In the genomic region with DNA sequence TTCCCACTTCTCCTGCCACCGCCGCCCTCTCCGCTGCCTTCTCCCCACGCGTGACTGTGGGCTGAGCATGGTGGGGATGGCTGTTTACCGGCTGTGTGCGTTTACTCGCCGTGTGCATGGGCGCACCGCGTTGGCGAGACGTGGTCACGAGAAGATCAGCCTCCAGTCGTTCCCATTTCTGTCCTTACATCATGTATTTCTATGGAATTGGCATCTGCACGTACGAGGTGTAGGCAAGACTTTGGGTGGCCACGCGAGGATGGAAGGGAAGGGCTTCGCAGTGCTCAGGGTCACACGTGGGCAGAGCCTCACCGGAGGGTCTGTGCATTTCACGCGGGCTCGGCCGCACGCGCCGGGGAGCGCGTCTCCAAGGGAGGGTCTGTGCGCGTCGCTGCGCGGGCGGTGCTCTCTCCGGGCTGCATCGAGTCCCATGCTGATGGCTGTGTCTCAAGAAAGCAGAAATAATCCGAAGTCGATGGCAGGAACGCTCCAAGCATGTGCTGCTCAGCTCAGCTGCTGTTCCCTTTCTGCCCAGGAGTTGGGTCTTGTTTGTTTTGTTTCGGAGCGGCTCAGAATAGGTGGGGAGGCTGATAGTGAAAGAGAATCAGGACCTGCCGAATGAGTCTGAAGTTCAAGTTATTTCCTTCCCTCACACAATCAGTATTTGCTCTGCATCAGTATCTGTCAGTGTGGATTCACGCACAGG, we compare ENCODE assay signal across 8 cellular contexts. TPM values are rescaled to one million over a fixed set of nuclear protein-coding genes. Genes with fewer than 3 reads are reported as not detected.
DNase-seq lines count a peak whose midpoint lies in the region; ATAC-seq and TF ChIP-seq lines count a peak whose summit lies in the region.

No MANE protein-coding gene starts in this region.

- peak overlapping the region; percentile 54 to 80 (median 79) for H3K27ac Mint-ChIP-seq in nephron

- H3K27me3 Mint-ChIP-seq in nephron (ENCODE audit: low read depth) = peaks cover 56% of the 10 kb centered on the region

- H3K9me3 ChIP-seq in OCI-LY1 (ENCODE audit: low read length) (no peaks in the 10 kb centered on the region), tibial artery (no peaks in the 10 kb centered on the region)

- H3K4me1 Mint-ChIP-seq in nephron = peaks cover 24% of the 10 kb centered on the region

- H3K27ac ChIP-seq in OCI-LY1 (ENCODE audit: low read depth, low read length, poor library complexity, severe bottlenecking) = no peak overlapping the region
- peak overlapping the region; percentile 88 to 98 for H3K27ac ChIP-seq in tibial artery

- no peaks in the 10 kb centered on the region for H3K9me3 Mint-ChIP-seq in nephron

- H2AFZ ChIP-seq in OCI-LY1 (ENCODE audit: low read length) = no peak overlapping the region

- H3K9ac ChIP-seq in OCI-LY1 (ENCODE audit: low read length) = peak overlapping the region; percentile 64

- H3K27me3 ChIP-seq in H7 (ENCODE audit: control insufficient read depth, insufficient read depth, low read length) = peaks cover 30% of the 10 kb centered on the region
- H3K27me3 ChIP-seq in OCI-LY1 (ENCODE audit: insufficient read depth, low read length) = 0 out of 2 replicates have a peak, but pooled peaks cover 5% of the 10 kb centered on the region
- H3K27me3 ChIP-seq in tibial artery = no peaks in the 10 kb centered on the region

- H3K36me3 Mint-ChIP-seq in nephron (ENCODE audit: low read depth) = no peaks in the 10 kb centered on the region

- no peaks in the 10 kb centered on the region for H3K9me2 ChIP-seq in OCI-LY1 (ENCODE audit: low read depth, low read length)

- H3K36me3 ChIP-seq in H7 (replicated peaks; ENCODE audit: control insufficient read depth, insufficient read depth, low read length) = no peaks in the 10 kb centered on the region
- H3K36me3 ChIP-seq in OCI-LY1 (ENCODE audit: insufficient read depth, low read length) = no peaks in the 10 kb centered on the region
- no peaks in the 10 kb centered on the region for H3K36me3 ChIP-seq in tibial artery

- DNase-seq in DMS53 (lab: John Stamatoyannopoulos, UW) (peak; percentile 77), H7 (peak; percentile 77), fibroblast of villous mesenchyme (ENCODE audit: low read depth) (peak; percentile 31), tibial artery (peak; percentile 53 to 70)
- peak; percentile 79 for DNase-seq in activated effector memory CD4-positive, alpha-beta T cell treated with anti-CD3 and anti-CD28 coated beads, Interleukin-2, amount 50 U/mL, for 16 hours

- H3K4me1 ChIP-seq in OCI-LY1 (ENCODE audit: insufficient read depth, low read length, severe bottlenecking) = peaks cover 6% of the 10 kb centered on the region
- peaks cover 0 to 19% (median 9%) of the 10 kb centered on the region in 4 donors for H3K4me1 ChIP-seq in tibial artery

- peak overlapping the region; percentile 82 for H3K4me2 ChIP-seq in OCI-LY1 (ENCODE audit: low read length)

- no peaks in the 10 kb centered on the region for H3F3A ChIP-seq in OCI-LY1 (ENCODE audit: insufficient read depth, low read length)

- intact Hi-C loops in tibial artery (cut with DNase I; ENCODE audit: low total_unique reads) = no loop called here

- peak overlapping the region; percentile 95 to 96 (median 95) for H3K4me3 Mint-ChIP-seq in nephron

- H3K4me3 ChIP-seq in H7 (ENCODE audit: insufficient read depth, low read depth, low read length) = peak overlapping the region; percentile 84
- H3K4me3 ChIP-seq in OCI-LY1 (ENCODE audit: low read depth, low read length, poor library complexity, severe bottlenecking) = peak overlapping the region; percentile 65
- H3K4me3 ChIP-seq in fibroblast of villous mesenchyme (ENCODE audit: low read depth, low read length) = peak overlapping the region; percentile 70
- peak overlapping the region; percentile 71 to 78 for H3K4me3 ChIP-seq in tibial artery

- no peak for TF ChIP-seq CTCF in OCI-LY1 (IDR thresholded peaks at IDR 0.05; ENCODE audit: low read length)
- TF ChIP-seq CTCF in fibroblast of villous mesenchyme (IDR thresholded peaks at IDR 0.05; ENCODE audit: insufficient read depth, low read depth, low read length) = no peak
- no peak for TF ChIP-seq CTCF in nephron (IDR thresholded peaks at IDR 0.05; ENCODE audit: unreplicated experiment in 3 of 3)
- TF ChIP-seq CTCF in tibial artery (IDR thresholded peaks at IDR 0.05) = peak in 1 of 2 experiments; percentile 38

- no peak for ATAC-seq in GM21619 (IDR thresholded peaks at IDR 0.05; ENCODE audit: unreplicated experiment)

- H3K79me2 ChIP-seq in OCI-LY1 (ENCODE audit: insufficient read depth, low read length) = no peaks in the 10 kb centered on the region

- H4K20me1 ChIP-seq in OCI-LY1 (ENCODE audit: insufficient read depth, low read length) = no peaks in the 10 kb centered on the region

RNA-seq across cellular contexts. Expression of a gene that starts 1.0 kb away (rescaled TPM):
- 2.9 and 3.4 TPM in 2 replicates for total RNA-seq in H7 (2014; rRNA removed; shearing (Covaris generic))
- total RNA-seq in fibroblast of villous mesenchyme = 1.3 and 1.9 TPM in 2 replicates
